15 cellular contexts compared by ENCODE assay signal in the genomic region with DNA sequence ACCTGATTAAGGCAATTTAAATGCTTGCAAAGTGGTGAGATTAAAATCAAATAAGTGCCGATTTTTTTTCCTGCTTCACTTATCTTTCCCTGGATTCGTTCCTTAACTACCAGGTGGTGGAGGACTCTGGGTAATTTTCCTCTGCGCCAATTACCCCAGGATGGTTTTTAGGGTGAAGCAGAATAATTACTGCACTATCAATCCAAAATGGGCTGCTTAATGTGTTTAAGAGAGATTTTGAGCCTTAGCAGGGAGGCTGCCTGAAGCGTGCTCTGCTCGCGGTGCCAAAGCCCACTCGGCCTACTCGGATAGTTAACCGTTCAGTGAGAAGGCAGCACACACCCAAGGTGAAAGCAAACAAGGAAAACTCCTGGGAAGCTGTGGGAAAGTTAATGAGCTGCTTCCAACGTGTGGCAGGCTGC.
DNase-seq lines count a peak whose midpoint lies in the region; ATAC-seq and TF ChIP-seq lines count a peak whose summit lies in the region.
"Had no signal": no experiment of that assay in that cellular context is flagged by ENCODE, and none has a peak within 500 bp of the region (broad histone marks: within the 10 kb centered on the region; RNA-seq: fewer than 3 reads in every experiment).

No MANE protein-coding gene starts in this region.

- peaks cover 13% of the 10 kb centered on the region for H3K4me1 ChIP-seq in BE2C
- no peaks in the 10 kb centered on the region for H3K4me1 ChIP-seq in lung (ENCODE audit: control insufficient read depth in 2 of 2, insufficient read depth in 2 of 2, low read length in 2 of 2)
- H3K4me1 ChIP-seq in mesenchymal stem cell (ENCODE audit: control insufficient read depth, insufficient read depth, low read depth, low read length), result no peaks in the 10 kb centered on the region

- 32 to 47% methylated on average over 10 of the region's 10 CpGs for WGBS in lung, 2 donors
- 70% methylated on average over 9 of the region's 10 CpGs for WGBS in mesenchymal stem cell

- DNase-seq in BE2C (peak; percentile 70), NCI-H1694 treated with DMSO at 0.1 percent for 48 hours (lab: John Stamatoyannopoulos, UW) (peak; percentile 82), SK-N-DZ (ENCODE audit: low spot score) (peak; percentile 95), lung (ENCODE audit: low spot score) (no peak), mesenchymal stem cell (no peak), UCSD-AML1 (lab: John Stamatoyannopoulos, UW; ENCODE audit: unreplicated experiment) (no peak)
- no peak for DNase-seq in stimulated activated CD4-positive, alpha-beta T cell treated with anti-CD3 and anti-CD28 coated beads, Interleukin-4, amount 100 ng/mL, for 1 hour
- DNase-seq: activated CD4-positive, alpha-beta T cell treated with anti-CD3 and anti-CD28 coated beads, Interleukin-2, amount 50 U/mL, for 1 hour; activated naive CD8-positive, alpha-beta T cell treated with anti-CD3 and anti-CD28 coated beads, Interleukin-2, amount 10 ng/mL, durations not matched to agents 7 days and 5 days; effector memory CD8-positive, alpha-beta T cell; HFFc6; MG63; naive thymus-derived CD4-positive, alpha-beta T cell; stimulated activated CD4-positive, alpha-beta T cell treated with anti-CD3 and anti-CD28 coated beads, Interleukin-2, amount 100 ng/mL, for 24 hours had no signal

- no peak overlapping the region for H2BK12ac ChIP-seq in mesenchymal stem cell (ENCODE audit: low read length in 2 of 2)

- H3K79me1 ChIP-seq in mesenchymal stem cell (replicated peaks; ENCODE audit: low read length, poor library complexity, severe bottlenecking), result no peaks in the 10 kb centered on the region

- no peak for TF ChIP-seq CTCF in BE2C (IDR thresholded peaks at IDR 0.05; ENCODE audit: low read depth, low read length)
- TF ChIP-seq CTCF in lung (IDR thresholded peaks at IDR 0.05; ENCODE audit: control extremely low read depth, extremely low read depth), result no peak

- no peak overlapping the region for H2BK5ac ChIP-seq in mesenchymal stem cell (ENCODE audit: low read depth, low read length, poor library complexity, severe bottlenecking)

- no peak overlapping the region for H3K14ac ChIP-seq in mesenchymal stem cell (ENCODE audit: low read length in 2 of 2)

- no peak overlapping the region for H2AFZ ChIP-seq in mesenchymal stem cell (ENCODE audit: low read depth, low read length)

- H3K4me3 ChIP-seq in BE2C (ENCODE audit: low read depth, low read length) (peak overlapping the region; percentile 46), lung (no peak overlapping the region), mesenchymal stem cell (ENCODE audit: insufficient read depth in 1 of 2, low read depth in 1 of 2, low read length in 2 of 2) (no peak overlapping the region)
- H3K4me3 ChIP-seq: MG63 had no signal

- peak; percentile 45 for ATAC-seq in lung (ENCODE audit: insufficient read depth, low FRiP score)
- no peak for ATAC-seq in GM18498 (IDR thresholded peaks at IDR 0.05; ENCODE audit: unreplicated experiment)
- ATAC-seq: effector memory CD8-positive, alpha-beta T cell; naive thymus-derived CD4-positive, alpha-beta T cell had no signal

- no peak overlapping the region for H4K91ac ChIP-seq in mesenchymal stem cell (ENCODE audit: low read length)

- H2AK5ac ChIP-seq in mesenchymal stem cell (ENCODE audit: low read length, severe bottlenecking), result no peak overlapping the region

- no peaks in the 10 kb centered on the region for H3K27me3 ChIP-seq in BE2C
- no peaks in the 10 kb centered on the region for H3K27me3 ChIP-seq in lung (ENCODE audit: control insufficient read depth, insufficient read depth)
- no peaks in the 10 kb centered on the region for H3K27me3 ChIP-seq in mesenchymal stem cell (ENCODE audit: control insufficient read depth in 1 of 2, insufficient read depth in 1 of 2, low read length in 2 of 2)
- H3K27me3 ChIP-seq: MG63 had no signal

- no peak overlapping the region for H3K4me2 ChIP-seq in mesenchymal stem cell (ENCODE audit: low read length, poor library complexity, severe bottlenecking)

- H2BK120ac ChIP-seq in mesenchymal stem cell (ENCODE audit: low read depth, low read length), result no peak overlapping the region

- H4K8ac ChIP-seq in mesenchymal stem cell (ENCODE audit: low read length), result no peak overlapping the region

- H3K18ac ChIP-seq in mesenchymal stem cell (ENCODE audit: low read depth in 1 of 2, low read length in 2 of 2), result no peak overlapping the region

- H3K36me3 ChIP-seq in BE2C (no peaks in the 10 kb centered on the region), lung (ENCODE audit: control insufficient read depth in 2 of 2, insufficient read depth in 2 of 2, low read length in 2 of 2) (no peaks in the 10 kb centered on the region), mesenchymal stem cell (ENCODE audit: control insufficient read depth in 1 of 2, insufficient read depth in 2 of 2, low read depth in 1 of 2, low read length in 2 of 2) (no peaks in the 10 kb centered on the region)
- H3K36me3 ChIP-seq: MG63 had no signal

- no peak overlapping the region for H3K4ac ChIP-seq in mesenchymal stem cell (ENCODE audit: low read depth in 1 of 2, low read length in 2 of 2)

- no peak overlapping the region for H3K27ac ChIP-seq in lung (ENCODE audit: low read depth in 1 of 2, low read length in 1 of 2)
- no peak overlapping the region for H3K27ac ChIP-seq in mesenchymal stem cell (ENCODE audit: low read length, poor library complexity, severe bottlenecking)

- H2BK15ac ChIP-seq in mesenchymal stem cell (ENCODE audit: low read depth, poor library complexity, severe bottlenecking), result no peak overlapping the region

- no peak overlapping the region for H3K23ac ChIP-seq in mesenchymal stem cell (ENCODE audit: low read length in 2 of 2)

- H3K9ac ChIP-seq in mesenchymal stem cell (ENCODE audit: low read length), result no peak overlapping the region

- H3K9me3 ChIP-seq in BE2C (no peaks in the 10 kb centered on the region), lung (ENCODE audit: control insufficient read depth in 2 of 2, insufficient read depth in 1 of 2, low read length in 1 of 2) (no peaks in the 10 kb centered on the region), mesenchymal stem cell (ENCODE audit: control insufficient read depth, low read length) (no peaks in the 10 kb centered on the region)
- H3K9me3 ChIP-seq: MG63 had no signal

Comparison
In these comparisons a context has a peak if more than half of its experiments do, and no peak if none do; other contexts are left out.
1. DNase-seq: peak in BE2C (single experiment), NCI-H1694 treated with DMSO at 0.1 percent for 48 hours (single experiment) and SK-N-DZ (single experiment); none in lung (single experiment), mesenchymal stem cell (single experiment), stimulated activated CD4-positive, alpha-beta T cell treated with anti-CD3 and anti-CD28 coated beads, Interleukin-4, amount 100 ng/mL, for 1 hour (single experiment) and UCSD-AML1 (single experiment).